ENCODE assay signal across 10 cellular contexts in genomic region chr19:15948223-15949058, GRCh38. TPM values are rescaled to one million over a fixed set of nuclear protein-coding genes. Genes with fewer than 3 reads are reported as not detected.
"Had no signal": no experiment of that assay in that cellular context is flagged by ENCODE, and none has a peak within 500 bp of the region (broad histone marks: within the 10 kb centered on the region; RNA-seq: fewer than 3 reads in every experiment).

OR10H4 (plus strand) TSS chr19:15949008; CDS start chr19:15949008, 0 bp downstream.

- DNase-seq: H9, HCEC 1CT, HFFc6, Karpas-422, KBM-7 had no signal

- H3K4me2 ChIP-seq: GM23338, KMS-11 had no signal

- H3K4me3 Mint-ChIP-seq: GM23338, H9, HFFc6 had no signal

- FAIRE-seq: H1, H54 had no signal

- H3K9ac ChIP-seq: KMS-11 had no signal

- H3K27ac ChIP-seq: KMS-11 had no signal

- H3K4me3 ChIP-seq: GM23338 had no signal

- H2AFZ ChIP-seq: GM23338 had no signal

- H3K27ac Mint-ChIP-seq: GM23338, H9, HFFc6 had no signal

- ATAC-seq: GM23338 had no signal

- H3K4me1 Mint-ChIP-seq: GM23338, H9 had no signal

RNA-seq across cellular contexts. Expression of gene OR10H4, which starts in this region (rescaled TPM):
- total RNA-seq: GM23338, H1, H9, HFFc6, HT-29 had no signal
- polyA plus RNA-seq: GM23338, H1 had no signal
